ENCODE assay signal across 11 cellular contexts in the genomic region with DNA sequence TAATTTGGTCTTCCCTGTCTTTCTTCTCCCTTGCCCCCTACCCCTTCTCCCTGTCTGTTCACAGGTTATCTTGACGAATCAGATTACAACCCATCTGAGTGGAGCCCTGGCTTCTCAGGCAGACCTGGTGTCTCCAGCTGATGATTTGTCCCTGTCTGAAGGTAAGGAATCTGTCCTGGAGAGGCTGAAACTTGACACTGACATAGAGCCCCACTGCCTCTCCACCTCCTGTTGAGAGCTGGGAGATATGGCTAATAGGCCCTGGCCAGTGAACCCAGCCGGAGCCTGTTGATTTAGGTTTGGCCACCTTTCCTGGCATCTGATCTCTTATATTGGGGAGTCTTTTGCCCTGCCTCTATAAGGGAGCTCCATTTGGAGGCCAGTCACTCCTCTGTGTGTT.
DNase-seq lines count a peak whose midpoint lies in the region; ATAC-seq and TF ChIP-seq lines count a peak whose summit lies in the region.
"Had no signal": no experiment of that assay in that cellular context is flagged by ENCODE, and none has a peak within 500 bp of the region (broad histone marks: within the 10 kb centered on the region; RNA-seq: fewer than 3 reads in every experiment).

No MANE protein-coding gene starts in this region.

- no peaks in the 10 kb centered on the region for H3K79me2 ChIP-seq in smooth muscle cell (ENCODE audit: low read depth)

- H3F3A ChIP-seq in smooth muscle cell (ENCODE audit: low read depth) = peaks cover 36% of the 10 kb centered on the region

- H3K27ac ChIP-seq in colonic mucosa (peak overlapping the region; percentile 65), smooth muscle cell (ENCODE audit: low read depth) (peak overlapping the region; percentile 87)

- WGBS in smooth muscle cell (ENCODE audit: low lambda C conversion rate) = 43% methylated on average over 2 of the region's 2 CpGs

- H2AFZ ChIP-seq in smooth muscle cell (ENCODE audit: low read depth) = peak overlapping the region; percentile 9

- in situ Hi-C loops in G401 (cut with HindIII; ENCODE audit: low sequenced_read_pairs) = no loop called here

- H3K4me1 ChIP-seq in colonic mucosa (peaks cover 17% of the 10 kb centered on the region), smooth muscle cell (ENCODE audit: low read depth) (peaks cover 32% of the 10 kb centered on the region), mucosa of descending colon (ENCODE audit: low read depth) (peaks cover 40% of the 10 kb centered on the region)

- intact Hi-C loops in colonic mucosa (cut with DNase I) = no loop called here
- intact Hi-C loops in mucosa of descending colon (cut with DNase I, micrococcal nuclease) = no loop called here

- H3K9ac ChIP-seq in colonic mucosa (ENCODE audit: low read depth in 2 of 2, low read length in 2 of 2) (peak overlapping the region in 1 of 2 donors; percentile 83), smooth muscle cell (ENCODE audit: low read depth) (no peak overlapping the region)

- no peaks in the 10 kb centered on the region for H3K9me3 ChIP-seq in colonic mucosa
- no peaks in the 10 kb centered on the region for H3K9me3 ChIP-seq in smooth muscle cell (replicated peaks; ENCODE audit: low read depth)
- H3K9me3 ChIP-seq in mucosa of descending colon = no peaks in the 10 kb centered on the region

- no peak for ATAC-seq in mucosa of descending colon

- TF ChIP-seq CTCF in colonic mucosa (IDR thresholded peaks at IDR 0.05) (no peak), smooth muscle cell (IDR thresholded peaks at IDR 0.05; ENCODE audit: borderline replicate concordance, insufficient read depth, poor library complexity, severe bottlenecking) (no peak), mucosa of descending colon (IDR thresholded peaks at IDR 0.05) (no peak)

- no peaks in the 10 kb centered on the region for H4K20me1 ChIP-seq in smooth muscle cell (ENCODE audit: low read depth)

- H3K4me2 ChIP-seq in smooth muscle cell = no peak overlapping the region

- H3K27me3 ChIP-seq in colonic mucosa = no peaks in the 10 kb centered on the region
- no peaks in the 10 kb centered on the region for H3K27me3 ChIP-seq in smooth muscle cell (ENCODE audit: low read depth)

- H3K36me3 ChIP-seq in colonic mucosa (no peaks in the 10 kb centered on the region), smooth muscle cell (ENCODE audit: low read depth) (no peaks in the 10 kb centered on the region), mucosa of descending colon (ENCODE audit: low read depth) (no peaks in the 10 kb centered on the region)

- DNase-seq in NCI-H82 (lab: John Stamatoyannopoulos, UW) (peak; percentile 53), NCI-H82 treated with DMSO at 0.1 percent for 48 hours (lab: John Stamatoyannopoulos, UW; ENCODE audit: unreplicated experiment) (no peak), NCI-H2171 treated with DMSO at 0.1 percent for 48 hours (lab: John Stamatoyannopoulos, UW) (peak; percentile 49), colonic mucosa (no peak), smooth muscle cell (lab: John Stamatoyannopoulos, UW; ENCODE audit: unreplicated experiment) (no peak), G401 (ENCODE audit: low spot score) (no peak), mucosa of descending colon (no peak)
- no peak for DNase-seq in stimulated activated CD4-positive, alpha-beta T cell treated with anti-CD3 and anti-CD28 coated beads, Interleukin-4, amount 100 ng/mL, for 24 hours
- DNase-seq: effector CD8-positive, alpha-beta T cell; NCI-H2081 treated with DMSO at 0.1 percent for 48 hours; stimulated activated CD8-positive, alpha-beta memory T cell treated with anti-CD3 and anti-CD28 coated beads, Interleukin-4, amount 100 ng/mL, for 48 hours had no signal

- H3K4me3 ChIP-seq in colonic mucosa = no peak overlapping the region
- no peak overlapping the region for H3K4me3 ChIP-seq in smooth muscle cell
- H3K4me3 ChIP-seq in mucosa of descending colon = no peak overlapping the region

Comparison
In these comparisons a context has a peak if more than half of its experiments do, and no peak if none do; other contexts are left out.
1. DNase-seq: peak in NCI-H82 (single experiment) and NCI-H2171 treated with DMSO at 0.1 percent for 48 hours (single experiment); none in NCI-H82 treated with DMSO at 0.1 percent for 48 hours (single experiment), colonic mucosa (single experiment), smooth muscle cell (single experiment), G401 (single experiment), mucosa of descending colon (0 of 3) and stimulated activated CD4-positive, alpha-beta T cell treated with anti-CD3 and anti-CD28 coated beads, Interleukin-4, amount 100 ng/mL, for 24 hours (single experiment).